In the genomic region with DNA sequence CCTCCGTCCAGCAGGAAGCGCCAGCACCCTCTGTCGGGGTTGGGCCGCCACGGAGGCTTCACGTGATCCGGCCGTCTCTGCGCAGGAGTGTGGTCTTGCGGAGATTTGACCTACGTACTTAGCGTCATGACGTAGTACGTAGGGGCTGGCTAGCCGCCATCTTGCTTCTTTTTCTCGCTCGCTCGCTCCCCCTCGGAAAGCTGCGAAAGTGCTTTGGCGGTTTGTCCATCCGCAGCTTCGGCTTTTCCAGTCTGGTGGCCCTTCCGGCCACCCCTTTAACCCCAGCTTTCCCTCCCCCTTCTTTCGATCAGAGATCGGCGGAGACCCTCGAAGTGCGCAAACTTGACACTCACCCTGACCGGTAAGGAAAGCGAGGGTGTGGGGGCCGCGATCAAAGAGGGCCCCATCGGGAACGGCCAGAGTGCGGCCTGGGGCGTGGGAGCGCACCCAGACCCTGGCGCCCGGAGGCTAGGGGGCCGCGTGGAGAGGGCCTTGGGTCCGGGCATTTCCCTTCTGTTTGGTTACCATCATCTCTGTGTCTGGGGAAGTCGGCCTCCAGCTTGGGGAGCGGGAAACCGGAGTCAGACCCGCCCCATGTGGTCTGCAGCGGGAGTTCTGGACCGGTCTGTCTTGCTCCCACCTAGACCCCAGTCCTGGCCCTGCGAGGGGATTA, we compare ENCODE assay signal across 1 cellular context.
TF ChIP-seq lines count a peak whose summit lies in the region.

A gene (plus strand): TSS at position 156 of the 673 bp plus-strand sequence. CDS start 26,559 bp downstream, outside the sequence.

TF ChIP-seq in K562, 482 proteins besides CTCF, POLR2A, EP300 and RAD21 (continued from another document and continues in another):
- TF ChIP-seq ZKSCAN1 (IDR thresholded peaks at IDR 0.05; ENCODE audit: low read depth, low read length) (peak; percentile 24; the same call in 1 of the 2 replicates), GTF2E2 (tag; IDR thresholded peaks at IDR 0.05) (no peak), BRD4 (IDR thresholded peaks at IDR 0.05) (peak; percentile 93), MTF1 (CRISPR knock-in tag; IDR thresholded peaks at IDR 0.05; ENCODE audit: borderline replicate concordance) (no peak), TOE1 (IDR thresholded peaks at IDR 0.05; ENCODE audit: borderline replicate concordance) (peak; percentile 92), TOE1 (CRISPR knock-in tag; IDR thresholded peaks at IDR 0.05; ENCODE audit: borderline replicate concordance, low read depth) (no peak), PPARD (CRISPR knock-in tag; IDR thresholded peaks at IDR 0.05) (no peak), PRMT5 (CRISPR knock-in tag; IDR thresholded peaks at IDR 0.05) (no peak), FOXM1 (IDR thresholded peaks at IDR 0.05; ENCODE audit: low read depth) (no peak), FOXM1 (CRISPR knock-in tag; IDR thresholded peaks at IDR 0.05; ENCODE audit: low read depth) (no peak), ELF4 (CRISPR knock-in tag; IDR thresholded peaks at IDR 0.05) (no peak), SNRNP70 (optimal IDR thresholded peaks at IDR 0.05; ENCODE audit: low read depth, low read length) (no peak), EWSR1 (IDR thresholded peaks at IDR 0.05; ENCODE audit: borderline replicate concordance, low read depth, partially characterized antibody) (no peak), SRSF9 (IDR thresholded peaks at IDR 0.05; ENCODE audit: borderline replicate concordance, low read depth, low read length) (no peak), ZNF140 (CRISPR knock-in tag; IDR thresholded peaks at IDR 0.05) (no peak), U2AF2 (optimal IDR thresholded peaks at IDR 0.05; ENCODE audit: low read depth, low read length) (no peak), L3MBTL2 (IDR thresholded peaks at IDR 0.05) (peak; percentile 72), JUND (IDR thresholded peaks at IDR 0.05; ENCODE audit: borderline replicate concordance, low read depth, low read length) (peak; percentile 69), JUND (tag; IDR thresholded peaks at IDR 0.05; ENCODE audit: borderline replicate concordance, low read depth, low read length) (peak; percentile 56; the same call in 1 of the 3 replicates), HNRNPUL1 (IDR thresholded peaks at IDR 0.05; ENCODE audit: low read length) (no peak), ZNF324 (CRISPR knock-in tag; IDR thresholded peaks at IDR 0.05) (peak; percentile 42; the same call in 1 of the 2 replicates), E2F3 (CRISPR knock-in tag; IDR thresholded peaks at IDR 0.05) (peak; percentile 88), CBFB (CRISPR knock-in tag; IDR thresholded peaks at IDR 0.05) (no peak), ETV6 (IDR thresholded peaks at IDR 0.05; ENCODE audit: borderline replicate concordance in 1 of 2, low read depth in 2 of 2, low read length in 1 of 2) (no peak), ETV6 (CRISPR knock-in tag; IDR thresholded peaks at IDR 0.05; ENCODE audit: borderline replicate concordance) (peak; percentile 66; the same call in 1 of the 2 replicates), SIRT6 (IDR thresholded peaks at IDR 0.05; ENCODE audit: low read depth, low read length) (no peak), SMC3 (conservative IDR thresholded peaks at IDR 0.05; ENCODE audit: insufficient read depth, low read depth, low read length) (0 out of 2 replicates have a peak, but pooled peaks have one; percentile 43), TCF3 (CRISPR knock-in tag; IDR thresholded peaks at IDR 0.05) (peak; percentile 62), ZNF551 (CRISPR knock-in tag; IDR thresholded peaks at IDR 0.05) (no peak), ZNF316 (IDR thresholded peaks at IDR 0.05) (no peak; the same call in 1 of the 2 replicates), FOXJ3 (CRISPR knock-in tag; IDR thresholded peaks at IDR 0.05) (no peak), ZZZ3 (IDR thresholded peaks at IDR 0.05) (0 out of 2 replicates have a peak, but pooled peaks have one; percentile 52), FOSL1 (tag; conservative IDR thresholded peaks at IDR 0.05) (peak; percentile 47), TBL1XR1 (IDR thresholded peaks at IDR 0.05; ENCODE audit: low read length in 2 of 2) (0 out of 4 replicates have a peak, but pooled peaks of 1 of the 2 experiments have one; percentile 33), ETS2 (tag; IDR thresholded peaks at IDR 0.05; ENCODE audit: borderline replicate concordance, poor library complexity, severe bottlenecking) (no peak), ZNF408 (CRISPR knock-in tag; IDR thresholded peaks at IDR 0.05; ENCODE audit: low read depth) (no peak), ZNF644 (tag; IDR thresholded peaks at IDR 0.05; ENCODE audit: low read depth) (no peak), TGIF2 (CRISPR knock-in tag; IDR thresholded peaks at IDR 0.05) (no peak), EGR1 (conservative IDR thresholded peaks at IDR 0.05) (peak; percentile 83), ZNF24 (IDR thresholded peaks at IDR 0.05) (peak; percentile 81; the same call in 1 of the 2 replicates), SUPT5H (IDR thresholded peaks at IDR 0.05) (peak; percentile 93), ZNF23 (CRISPR knock-in tag; IDR thresholded peaks at IDR 0.05) (no peak), MEIS2 (IDR thresholded peaks at IDR 0.05; ENCODE audit: partially characterized antibody) (peak; percentile 74), SPI1 (IDR thresholded peaks at IDR 0.05; ENCODE audit: borderline replicate concordance, low read depth, low read length) (0 out of 2 replicates have a peak, but pooled peaks have one; percentile 9), HMG20B (CRISPR knock-in tag; IDR thresholded peaks at IDR 0.05) (no peak), RBM34 (IDR thresholded peaks at IDR 0.05; ENCODE audit: borderline replicate concordance, insufficient read depth, low read length) (no peak), CREBBP (IDR thresholded peaks at IDR 0.05; ENCODE audit: low read depth, low read length) (no peak), RBBP5 (IDR thresholded peaks at IDR 0.05; ENCODE audit: borderline replicate concordance, insufficient read depth, low read length, poor library complexity, severe bottlenecking) (peak; percentile 96)
- TF ChIP-seq, protein P1, sequence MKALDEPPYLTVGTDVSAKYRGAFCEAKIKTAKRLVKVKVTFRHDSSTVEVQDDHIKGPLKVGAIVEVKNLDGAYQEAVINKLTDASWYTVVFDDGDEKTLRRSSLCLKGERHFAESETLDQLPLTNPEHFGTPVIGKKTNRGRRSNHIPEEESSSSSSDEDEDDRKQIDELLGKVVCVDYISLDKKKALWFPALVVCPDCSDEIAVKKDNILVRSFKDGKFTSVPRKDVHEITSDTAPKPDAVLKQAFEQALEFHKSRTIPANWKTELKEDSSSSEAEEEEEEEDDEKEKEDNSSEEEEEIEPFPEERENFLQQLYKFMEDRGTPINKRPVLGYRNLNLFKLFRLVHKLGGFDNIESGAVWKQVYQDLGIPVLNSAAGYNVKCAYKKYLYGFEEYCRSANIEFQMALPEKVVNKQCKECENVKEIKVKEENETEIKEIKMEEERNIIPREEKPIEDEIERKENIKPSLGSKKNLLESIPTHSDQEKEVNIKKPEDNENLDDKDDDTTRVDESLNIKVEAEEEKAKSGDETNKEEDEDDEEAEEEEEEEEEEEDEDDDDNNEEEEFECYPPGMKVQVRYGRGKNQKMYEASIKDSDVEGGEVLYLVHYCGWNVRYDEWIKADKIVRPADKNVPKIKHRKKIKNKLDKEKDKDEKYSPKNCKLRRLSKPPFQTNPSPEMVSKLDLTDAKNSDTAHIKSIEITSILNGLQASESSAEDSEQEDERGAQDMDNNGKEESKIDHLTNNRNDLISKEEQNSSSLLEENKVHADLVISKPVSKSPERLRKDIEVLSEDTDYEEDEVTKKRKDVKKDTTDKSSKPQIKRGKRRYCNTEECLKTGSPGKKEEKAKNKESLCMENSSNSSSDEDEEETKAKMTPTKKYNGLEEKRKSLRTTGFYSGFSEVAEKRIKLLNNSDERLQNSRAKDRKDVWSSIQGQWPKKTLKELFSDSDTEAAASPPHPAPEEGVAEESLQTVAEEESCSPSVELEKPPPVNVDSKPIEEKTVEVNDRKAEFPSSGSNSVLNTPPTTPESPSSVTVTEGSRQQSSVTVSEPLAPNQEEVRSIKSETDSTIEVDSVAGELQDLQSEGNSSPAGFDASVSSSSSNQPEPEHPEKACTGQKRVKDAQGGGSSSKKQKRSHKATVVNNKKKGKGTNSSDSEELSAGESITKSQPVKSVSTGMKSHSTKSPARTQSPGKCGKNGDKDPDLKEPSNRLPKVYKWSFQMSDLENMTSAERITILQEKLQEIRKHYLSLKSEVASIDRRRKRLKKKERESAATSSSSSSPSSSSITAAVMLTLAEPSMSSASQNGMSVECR (CRISPR knock-in tag; IDR thresholded peaks at IDR 0.05): peak; percentile 69; the same call in 1 of the 2 replicates
- TF ChIP-seq, protein P2, sequence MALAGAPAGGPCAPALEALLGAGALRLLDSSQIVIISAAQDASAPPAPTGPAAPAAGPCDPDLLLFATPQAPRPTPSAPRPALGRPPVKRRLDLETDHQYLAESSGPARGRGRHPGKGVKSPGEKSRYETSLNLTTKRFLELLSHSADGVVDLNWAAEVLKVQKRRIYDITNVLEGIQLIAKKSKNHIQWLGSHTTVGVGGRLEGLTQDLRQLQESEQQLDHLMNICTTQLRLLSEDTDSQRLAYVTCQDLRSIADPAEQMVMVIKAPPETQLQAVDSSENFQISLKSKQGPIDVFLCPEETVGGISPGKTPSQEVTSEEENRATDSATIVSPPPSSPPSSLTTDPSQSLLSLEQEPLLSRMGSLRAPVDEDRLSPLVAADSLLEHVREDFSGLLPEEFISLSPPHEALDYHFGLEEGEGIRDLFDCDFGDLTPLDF (CRISPR knock-in tag; IDR thresholded peaks at IDR 0.05): no peak
- TF ChIP-seq, protein P3, sequence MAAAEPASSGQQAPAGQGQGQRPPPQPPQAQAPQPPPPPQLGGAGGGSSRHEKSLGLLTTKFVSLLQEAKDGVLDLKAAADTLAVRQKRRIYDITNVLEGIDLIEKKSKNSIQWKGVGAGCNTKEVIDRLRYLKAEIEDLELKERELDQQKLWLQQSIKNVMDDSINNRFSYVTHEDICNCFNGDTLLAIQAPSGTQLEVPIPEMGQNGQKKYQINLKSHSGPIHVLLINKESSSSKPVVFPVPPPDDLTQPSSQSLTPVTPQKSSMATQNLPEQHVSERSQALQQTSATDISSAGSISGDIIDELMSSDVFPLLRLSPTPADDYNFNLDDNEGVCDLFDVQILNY (CRISPR knock-in tag; IDR thresholded peaks at IDR 0.05): peak; percentile 94; the same call in 1 of the 2 replicates
- TF ChIP-seq, protein P4, sequence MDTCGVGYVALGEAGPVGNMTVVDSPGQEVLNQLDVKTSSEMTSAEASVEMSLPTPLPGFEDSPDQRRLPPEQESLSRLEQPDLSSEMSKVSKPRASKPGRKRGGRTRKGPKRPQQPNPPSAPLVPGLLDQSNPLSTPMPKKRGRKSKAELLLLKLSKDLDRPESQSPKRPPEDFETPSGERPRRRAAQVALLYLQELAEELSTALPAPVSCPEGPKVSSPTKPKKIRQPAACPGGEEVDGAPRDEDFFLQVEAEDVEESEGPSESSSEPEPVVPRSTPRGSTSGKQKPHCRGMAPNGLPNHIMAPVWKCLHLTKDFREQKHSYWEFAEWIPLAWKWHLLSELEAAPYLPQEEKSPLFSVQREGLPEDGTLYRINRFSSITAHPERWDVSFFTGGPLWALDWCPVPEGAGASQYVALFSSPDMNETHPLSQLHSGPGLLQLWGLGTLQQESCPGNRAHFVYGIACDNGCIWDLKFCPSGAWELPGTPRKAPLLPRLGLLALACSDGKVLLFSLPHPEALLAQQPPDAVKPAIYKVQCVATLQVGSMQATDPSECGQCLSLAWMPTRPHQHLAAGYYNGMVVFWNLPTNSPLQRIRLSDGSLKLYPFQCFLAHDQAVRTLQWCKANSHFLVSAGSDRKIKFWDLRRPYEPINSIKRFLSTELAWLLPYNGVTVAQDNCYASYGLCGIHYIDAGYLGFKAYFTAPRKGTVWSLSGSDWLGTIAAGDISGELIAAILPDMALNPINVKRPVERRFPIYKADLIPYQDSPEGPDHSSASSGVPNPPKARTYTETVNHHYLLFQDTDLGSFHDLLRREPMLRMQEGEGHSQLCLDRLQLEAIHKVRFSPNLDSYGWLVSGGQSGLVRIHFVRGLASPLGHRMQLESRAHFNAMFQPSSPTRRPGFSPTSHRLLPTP (IDR thresholded peaks at IDR 0.05; ENCODE audit: borderline replicate concordance, extremely low read depth, insufficient read length): peak; percentile 9
- TF ChIP-seq, protein P5, sequence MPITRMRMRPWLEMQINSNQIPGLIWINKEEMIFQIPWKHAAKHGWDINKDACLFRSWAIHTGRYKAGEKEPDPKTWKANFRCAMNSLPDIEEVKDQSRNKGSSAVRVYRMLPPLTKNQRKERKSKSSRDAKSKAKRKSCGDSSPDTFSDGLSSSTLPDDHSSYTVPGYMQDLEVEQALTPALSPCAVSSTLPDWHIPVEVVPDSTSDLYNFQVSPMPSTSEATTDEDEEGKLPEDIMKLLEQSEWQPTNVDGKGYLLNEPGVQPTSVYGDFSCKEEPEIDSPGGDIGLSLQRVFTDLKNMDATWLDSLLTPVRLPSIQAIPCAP (CRISPR knock-in tag; IDR thresholded peaks at IDR 0.05; ENCODE audit: borderline replicate concordance): peak; percentile 73; the same call in 1 of the 2 replicates
- TF ChIP-seq, protein P6, sequence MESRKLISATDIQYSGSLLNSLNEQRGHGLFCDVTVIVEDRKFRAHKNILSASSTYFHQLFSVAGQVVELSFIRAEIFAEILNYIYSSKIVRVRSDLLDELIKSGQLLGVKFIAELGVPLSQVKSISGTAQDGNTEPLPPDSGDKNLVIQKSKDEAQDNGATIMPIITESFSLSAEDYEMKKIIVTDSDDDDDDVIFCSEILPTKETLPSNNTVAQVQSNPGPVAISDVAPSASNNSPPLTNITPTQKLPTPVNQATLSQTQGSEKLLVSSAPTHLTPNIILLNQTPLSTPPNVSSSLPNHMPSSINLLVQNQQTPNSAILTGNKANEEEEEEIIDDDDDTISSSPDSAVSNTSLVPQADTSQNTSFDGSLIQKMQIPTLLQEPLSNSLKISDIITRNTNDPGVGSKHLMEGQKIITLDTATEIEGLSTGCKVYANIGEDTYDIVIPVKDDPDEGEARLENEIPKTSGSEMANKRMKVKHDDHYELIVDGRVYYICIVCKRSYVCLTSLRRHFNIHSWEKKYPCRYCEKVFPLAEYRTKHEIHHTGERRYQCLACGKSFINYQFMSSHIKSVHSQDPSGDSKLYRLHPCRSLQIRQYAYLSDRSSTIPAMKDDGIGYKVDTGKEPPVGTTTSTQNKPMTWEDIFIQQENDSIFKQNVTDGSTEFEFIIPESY (CRISPR knock-in tag; IDR thresholded peaks at IDR 0.05): peak; percentile 63; the same call in 1 of the 2 replicates
- TF ChIP-seq, protein P7, sequence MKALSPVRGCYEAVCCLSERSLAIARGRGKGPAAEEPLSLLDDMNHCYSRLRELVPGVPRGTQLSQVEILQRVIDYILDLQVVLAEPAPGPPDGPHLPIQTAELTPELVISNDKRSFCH (CRISPR knock-in tag; IDR thresholded peaks at IDR 0.05): no peak
- TF ChIP-seq, protein P7 (tag; IDR thresholded peaks at IDR 0.05): peak; percentile 29; the same call in 1 of the 2 replicates
- TF ChIP-seq, protein P8, sequence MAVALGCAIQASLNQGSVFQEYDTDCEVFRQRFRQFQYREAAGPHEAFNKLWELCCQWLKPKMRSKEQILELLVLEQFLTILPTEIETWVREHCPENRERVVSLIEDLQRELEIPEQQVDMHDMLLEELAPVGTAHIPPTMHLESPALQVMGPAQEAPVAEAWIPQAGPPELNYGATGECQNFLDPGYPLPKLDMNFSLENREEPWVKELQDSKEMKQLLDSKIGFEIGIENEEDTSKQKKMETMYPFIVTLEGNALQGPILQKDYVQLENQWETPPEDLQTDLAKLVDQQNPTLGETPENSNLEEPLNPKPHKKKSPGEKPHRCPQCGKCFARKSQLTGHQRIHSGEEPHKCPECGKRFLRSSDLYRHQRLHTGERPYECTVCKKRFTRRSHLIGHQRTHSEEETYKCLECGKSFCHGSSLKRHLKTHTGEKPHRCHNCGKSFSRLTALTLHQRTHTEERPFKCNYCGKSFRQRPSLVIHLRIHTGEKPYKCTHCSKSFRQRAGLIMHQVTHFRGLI (CRISPR knock-in tag; IDR thresholded peaks at IDR 0.05): no peak
